1 cellular context compared by ENCODE assay signal in genomic region chr1:27574871-27575831, GRCh38.
TF ChIP-seq lines count a peak whose summit lies in the region.

No MANE protein-coding gene starts in this region.

TF ChIP-seq in GM12878, 131 proteins besides CTCF, POLR2A, EP300 and RAD21 (continued from another document):
- TF ChIP-seq BCL3 (IDR thresholded peaks at IDR 0.05; ENCODE audit: borderline replicate concordance, insufficient read depth, low read depth, low read length, poor library complexity, severe bottlenecking) = no peak
- TF ChIP-seq, protein P1, sequence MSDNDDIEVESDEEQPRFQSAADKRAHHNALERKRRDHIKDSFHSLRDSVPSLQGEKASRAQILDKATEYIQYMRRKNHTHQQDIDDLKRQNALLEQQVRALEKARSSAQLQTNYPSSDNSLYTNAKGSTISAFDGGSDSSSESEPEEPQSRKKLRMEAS (IDR thresholded peaks at IDR 0.05; ENCODE audit: low read depth, low read length) = no peak
- TF ChIP-seq IRF4 (IDR thresholded peaks at IDR 0.05; ENCODE audit: low read depth, low read length) = no peak
- no peak for TF ChIP-seq RUNX3 (IDR thresholded peaks at IDR 0.05; ENCODE audit: low read length)
- no peak for TF ChIP-seq PML (IDR thresholded peaks at IDR 0.05; ENCODE audit: low read length)
- no peak for TF ChIP-seq SMC3 (IDR thresholded peaks at IDR 0.05; ENCODE audit: borderline replicate concordance, low read length)
- TF ChIP-seq FOS (IDR thresholded peaks at IDR 0.05; ENCODE audit: borderline replicate concordance, extremely low read depth, insufficient read length) = no peak
TF ChIP-seq in GM12878: peak in this region for 0.
